In the genomic region with DNA sequence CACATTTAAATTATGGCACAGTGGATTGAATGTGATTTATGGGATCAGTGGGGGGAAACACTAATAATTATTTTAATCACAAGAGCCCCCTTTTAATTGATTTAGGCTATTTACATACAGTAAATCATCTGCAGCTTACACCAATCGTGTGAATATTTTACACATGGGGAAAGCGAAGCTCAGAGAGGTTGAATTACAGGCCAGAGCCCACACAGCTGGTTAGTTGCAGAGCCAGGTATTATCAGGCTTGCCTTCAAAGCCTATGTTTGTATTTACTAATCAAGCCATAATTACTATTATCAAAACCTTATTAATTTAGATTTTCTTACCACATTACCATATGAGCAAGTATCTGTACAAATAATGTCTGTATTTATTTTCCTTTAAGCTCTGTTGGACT, we compare ENCODE assay signal across 8 cellular contexts. TPM values are rescaled to one million over a fixed set of nuclear protein-coding genes. Genes with fewer than 3 reads are reported as not detected.
A peak's percentile ranks its signal among the peaks of the same experiment; 100 is the strongest.
DNase-seq lines count a peak whose midpoint lies in the region; ATAC-seq and TF ChIP-seq lines count a peak whose summit lies in the region.

No MANE protein-coding gene starts in this region.

- no peaks in the 10 kb centered on the region for H3F3A ChIP-seq in GM23338 (replicated peaks; ENCODE audit: low read depth)

- DNase-seq in GM23338 (ENCODE audit: low spot score) (no peak), SJCRH30 (peak in 1 of 2 experiments; percentile 3), fibroblast of mammary gland (ENCODE audit: low read depth) (no peak), gastrocnemius medialis (no peak), NCI-H2029 treated with DMSO at 0.1 percent for 48 hours (lab: John Stamatoyannopoulos, UW) (no peak), NCI-H1092 (lab: John Stamatoyannopoulos, UW) (no peak)

- H3K4me1 ChIP-seq in GM23338 (ENCODE audit: insufficient read depth) (peaks cover 24% of the 10 kb centered on the region), SJCRH30 (no peaks in the 10 kb centered on the region), gastrocnemius medialis (peaks cover 42 to 43% of the 10 kb centered on the region in 2 donors)

- H3K9me3 ChIP-seq in SJCRH30 (replicated peaks) (no peaks in the 10 kb centered on the region), gastrocnemius medialis (no peaks in the 10 kb centered on the region)

- no peak for ATAC-seq in GM23338
- ATAC-seq in gastrocnemius medialis: no peak
- no peak for ATAC-seq in HG03135 (IDR thresholded peaks at IDR 0.05; ENCODE audit: unreplicated experiment)
- no peak for ATAC-seq in GM21825 (IDR thresholded peaks at IDR 0.05; ENCODE audit: unreplicated experiment)

- H3K36me3 ChIP-seq in GM23338 (ENCODE audit: insufficient read depth): no peaks in the 10 kb centered on the region
- H3K36me3 ChIP-seq in SJCRH30: no peaks in the 10 kb centered on the region
- H3K36me3 ChIP-seq in gastrocnemius medialis: no peaks in the 10 kb centered on the region

- no peaks in the 10 kb centered on the region for H3K9me3 Mint-ChIP-seq in GM23338

- peaks cover 42% of the 10 kb centered on the region for H3K79me2 ChIP-seq in GM23338 (replicated peaks; ENCODE audit: insufficient read depth)

- H3K4me3 ChIP-seq in GM23338 (peak overlapping the region; percentile 51), SJCRH30 (peak overlapping the region; percentile 85), fibroblast of mammary gland (ENCODE audit: control insufficient read depth, low read depth, low read length) (peak overlapping the region; percentile 84), gastrocnemius medialis (peak overlapping the region; percentile 78 to 95 (median 79))

- intact Hi-C loops in gastrocnemius medialis (cut with DNase I; ENCODE audit: low total_unique reads): loop anchor here (10.0 kb wide), 5 partner anchors 62 to 1612 kb away; partner anchors contain the start of genes CHML, DESI2, HNRNPU and OPN3

- no peaks in the 10 kb centered on the region; the same call in 2 of the 3 replicates for H3K36me3 Mint-ChIP-seq in GM23338 (ENCODE audit: low read depth)

- peak overlapping the region; percentile 4; the same call in 1 of the 2 replicates for H2AFZ ChIP-seq in GM23338

- no peak for TF ChIP-seq CTCF in GM23338 (conservative IDR thresholded peaks at IDR 0.05; ENCODE audit: low read depth in 2 of 2)
- no peak for TF ChIP-seq CTCF in fibroblast of mammary gland (conservative IDR thresholded peaks at IDR 0.05; ENCODE audit: control insufficient read depth, insufficient read depth, low read depth, low read length)
- TF ChIP-seq CTCF in gastrocnemius medialis (IDR thresholded peaks at IDR 0.05 in 4 of 5, conservative IDR thresholded peaks at IDR 0.05 in 1 of 5): no peak

- peaks cover 7% of the 10 kb centered on the region for H3K27me3 Mint-ChIP-seq in GM23338 (ENCODE audit: insufficient read depth, low read depth, poor library complexity)

- no peak overlapping the region for H3K27ac ChIP-seq in GM23338 (ENCODE audit: low read depth)
- H3K27ac ChIP-seq in SJCRH30: peak overlapping the region; percentile 91
- H3K27ac ChIP-seq in gastrocnemius medialis: peak overlapping the region; percentile 87 to 97 (median 96)

- in situ Hi-C loops in gastrocnemius medialis (cut with MboI; ENCODE audit: low sequenced_read_pairs in 4 of 4): loop anchor here in 2 of 4 donors (25.0 kb wide), 2 partner anchors 1581 to 1606 kb away; partner anchors contain the start of genes COX20 (in 1 of the 2) and HNRNPU (in 1 of the 2)

- peaks cover 5% of the 10 kb centered on the region; the same call in 1 of the 2 replicates for H4K20me1 ChIP-seq in GM23338 (replicated peaks; ENCODE audit: insufficient read depth)

- H3K4me2 ChIP-seq in GM23338: peak overlapping the region; percentile 69

- peak overlapping the region; percentile 91 for H3K4me3 Mint-ChIP-seq in GM23338

- H3K4me1 Mint-ChIP-seq in GM23338: peaks cover 16% of the 10 kb centered on the region

- no peak overlapping the region for H3K27ac Mint-ChIP-seq in GM23338

- H3K27me3 ChIP-seq in GM23338 (ENCODE audit: insufficient read depth) (no peaks in the 10 kb centered on the region), SJCRH30 (no peaks in the 10 kb centered on the region), gastrocnemius medialis (no peaks in the 10 kb centered on the region)

- TF ChIP-seq POLR2A in gastrocnemius medialis (IDR thresholded peaks at IDR 0.05): no peak

- no peaks in the 10 kb centered on the region for H3K9me2 ChIP-seq in GM23338 (ENCODE audit: insufficient read depth)

TF ChIP-seq in GM23338, 12 proteins besides CTCF, POLR2A, EP300 and RAD21 (continues in another document):
- TF ChIP-seq CREB1 (CRISPR knock-in tag; IDR thresholded peaks at IDR 0.05; ENCODE audit: low read depth): no peak
- no peak for TF ChIP-seq EZH2phosphoT487 (IDR thresholded peaks at IDR 0.05; ENCODE audit: unreplicated experiment)
- no peak for TF ChIP-seq JUNB (IDR thresholded peaks at IDR 0.05; ENCODE audit: unreplicated experiment)
- TF ChIP-seq STAT1 (IDR thresholded peaks at IDR 0.05; ENCODE audit: unreplicated experiment): no peak
- no peak for TF ChIP-seq REST (IDR thresholded peaks at IDR 0.05; ENCODE audit: unreplicated experiment)
- TF ChIP-seq, protein P1, sequence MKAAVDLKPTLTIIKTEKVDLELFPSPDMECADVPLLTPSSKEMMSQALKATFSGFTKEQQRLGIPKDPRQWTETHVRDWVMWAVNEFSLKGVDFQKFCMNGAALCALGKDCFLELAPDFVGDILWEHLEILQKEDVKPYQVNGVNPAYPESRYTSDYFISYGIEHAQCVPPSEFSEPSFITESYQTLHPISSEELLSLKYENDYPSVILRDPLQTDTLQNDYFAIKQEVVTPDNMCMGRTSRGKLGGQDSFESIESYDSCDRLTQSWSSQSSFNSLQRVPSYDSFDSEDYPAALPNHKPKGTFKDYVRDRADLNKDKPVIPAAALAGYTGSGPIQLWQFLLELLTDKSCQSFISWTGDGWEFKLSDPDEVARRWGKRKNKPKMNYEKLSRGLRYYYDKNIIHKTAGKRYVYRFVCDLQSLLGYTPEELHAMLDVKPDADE (IDR thresholded peaks at IDR 0.05): no peak
- TF ChIP-seq EZH2 (IDR thresholded peaks at IDR 0.05; ENCODE audit: low read depth, unreplicated experiment): no peak
- TF ChIP-seq ZNF331 (CRISPR knock-in tag; IDR thresholded peaks at IDR 0.05; ENCODE audit: low read depth): no peak
- TF ChIP-seq ZNF114 (CRISPR knock-in tag; IDR thresholded peaks at IDR 0.05): no peak

RNA-seq across cellular contexts. Expression of gene SDCCAG8, which starts 0.7 kb away (rescaled TPM):
- total RNA-seq in GM23338 (2014; rRNA removed; shearing (Covaris generic)): 16.1 and 28.0 TPM in 2 replicates
- 66.7 and 70.2 TPM in 2 replicates for polyA plus RNA-seq in GM23338 (2016; fragmentation: Nextera tagmentation; extraction: Ambion mirVana)
- total RNA-seq in SJCRH30 (2014; rRNA removed; shearing (Covaris generic)): 10.0 and 13.6 TPM in 2 replicates
- 10 to 100 TPM; 12.3 to 33.9 (median 26.1) TPM for total RNA-seq in gastrocnemius medialis

RNA-seq across cellular contexts. Expression of gene CEP170, which starts 1.5 kb away (rescaled TPM):
- 93.1 and 100 TPM in 2 replicates for total RNA-seq in GM23338 (2014; rRNA removed; shearing (Covaris generic))
- 89.2 and 104 TPM in 2 replicates for polyA plus RNA-seq in GM23338 (2016; fragmentation: Nextera tagmentation; extraction: Ambion mirVana)
- total RNA-seq in SJCRH30 (2014; rRNA removed; shearing (Covaris generic)): 76.1 and 87.3 TPM in 2 replicates
- 10 to 100 TPM; 13.8 to 36.9 (median 31.1) TPM for total RNA-seq in gastrocnemius medialis
